Comparison of ENCODE assay signal across 1 cellular context in genomic region chr16:29779474-29779873, GRCh38.
TF ChIP-seq lines count a peak whose summit lies in the region.

No MANE protein-coding gene starts in this region.

TF ChIP-seq in GM23338, 12 proteins besides CTCF, POLR2A, EP300 and RAD21:
- no peak for TF ChIP-seq EZH2 (IDR thresholded peaks at IDR 0.05; ENCODE audit: low read depth, unreplicated experiment)
